ENCODE assay signal across 1 cellular context in the genomic region with DNA sequence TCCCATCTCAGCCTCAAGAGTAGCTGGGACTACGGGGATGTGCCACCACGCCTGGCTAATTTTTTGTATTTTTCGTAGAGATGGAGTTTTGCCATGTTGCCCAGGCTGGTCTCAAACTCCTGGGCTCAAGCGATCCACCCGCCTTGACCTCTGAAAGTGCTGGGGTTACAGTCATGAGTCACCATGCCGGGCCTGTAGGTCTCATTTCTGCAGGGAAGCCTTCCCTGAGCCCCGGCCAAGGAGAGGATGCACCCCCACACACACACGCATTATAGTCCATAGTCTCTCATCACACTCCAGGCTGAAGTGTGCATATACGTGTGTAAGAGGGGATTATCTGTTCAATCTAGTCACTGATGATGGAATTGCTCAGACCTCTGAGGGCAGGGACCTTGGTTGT.
TF ChIP-seq lines count a peak whose summit lies in the region.

No MANE protein-coding gene starts in this region.

TF ChIP-seq in GM12878, 131 proteins besides CTCF, POLR2A, EP300 and RAD21:
- TF ChIP-seq ZSCAN29 (IDR thresholded peaks at IDR 0.05) (no peak), NR2F1 (conservative IDR thresholded peaks at IDR 0.05) (peak; percentile 30; the same call in 1 of the 2 replicates), SMC3 (IDR thresholded peaks at IDR 0.05; ENCODE audit: borderline replicate concordance, low read length) (no peak)
